14 cellular contexts compared by ENCODE assay signal in the genomic region with DNA sequence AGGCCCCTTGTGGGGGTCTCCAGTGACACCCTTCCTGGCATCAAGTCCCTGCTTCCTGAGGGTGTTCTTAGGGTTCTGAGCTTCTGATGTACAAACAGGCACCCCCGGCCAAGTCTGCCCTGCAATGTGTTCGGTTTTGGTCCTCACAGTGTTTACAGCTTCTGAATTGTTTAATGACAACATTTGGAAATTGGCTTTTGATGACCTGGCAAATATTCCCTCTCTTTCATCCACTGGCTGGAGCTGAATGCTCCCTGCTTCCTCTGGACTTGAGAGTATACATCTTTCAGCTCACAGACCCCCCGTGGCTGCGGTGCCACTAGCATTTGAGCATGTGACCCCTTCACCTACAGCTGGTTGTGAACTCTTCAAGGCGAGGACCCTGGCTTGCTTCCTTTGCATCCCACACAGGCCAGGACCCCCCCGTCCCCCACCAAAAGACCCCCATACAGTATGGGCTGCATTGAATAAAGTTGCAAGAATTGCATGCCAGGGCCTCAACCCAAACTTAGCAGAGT.
"Had no signal": no experiment of that assay in that cellular context is flagged by ENCODE, and none has a peak within 500 bp of the region (broad histone marks: within the 10 kb centered on the region; RNA-seq: fewer than 3 reads in every experiment).

No MANE protein-coding gene starts in this region.

- ATAC-seq: left colon; left ventricle myocardium superior; naive thymus-derived CD4-positive, alpha-beta T cell; right cardiac atrium had no signal

- H3K27me3 ChIP-seq: hepatocyte had no signal

- H3K4me3 Mint-ChIP-seq: naive thymus-derived CD4-positive, alpha-beta T cell had no signal

- H3K4me3 ChIP-seq: coronary artery, hepatocyte, lung, smooth muscle cell had no signal

- H3K27me3 Mint-ChIP-seq: naive thymus-derived CD4-positive, alpha-beta T cell had no signal

- H3K9me3 Mint-ChIP-seq: naive thymus-derived CD4-positive, alpha-beta T cell had no signal

- DNase-seq: effector CD4-positive, alpha-beta T cell; foreskin melanocyte; left colon; left ventricle myocardium superior; mesendoderm; naive thymus-derived CD4-positive, alpha-beta T cell; right cardiac atrium; stimulated activated CD4-positive, alpha-beta T cell treated with anti-CD3 and anti-CD28 coated beads, Interleukin-2, amount 100 ng/mL, for 48 hours; stimulated activated naive CD4-positive, alpha-beta T cell treated with Interleukin-2 at 50 U/mL for 16 hours; trophoblast cell had no signal

- H3K27ac ChIP-seq: coronary artery, hepatocyte had no signal

- H3K4me2 ChIP-seq: hepatocyte, smooth muscle cell had no signal
